ENCODE assay signal across 24 cellular contexts in the genomic region with DNA sequence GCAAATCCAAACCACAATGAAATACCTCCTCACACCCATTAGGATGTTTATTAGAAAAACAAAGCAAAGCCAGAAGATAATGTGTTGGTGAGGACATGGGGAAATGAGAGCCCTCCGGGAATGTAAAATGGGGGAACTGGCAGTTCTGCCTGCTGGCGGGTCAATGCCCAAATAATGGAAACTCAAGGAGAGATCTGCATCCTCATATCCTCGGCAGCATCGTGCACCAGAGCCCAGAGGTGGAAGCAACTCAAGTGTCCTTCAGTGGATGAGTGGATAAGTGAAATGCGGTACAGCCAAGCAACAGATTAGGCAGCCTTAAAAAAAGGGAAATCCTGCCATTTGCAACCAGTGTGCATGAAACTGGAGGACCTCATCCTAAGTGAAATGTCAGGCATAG.
"Had no signal": no experiment of that assay in that cellular context is flagged by ENCODE, and none has a peak within 500 bp of the region (broad histone marks: within the 10 kb centered on the region; RNA-seq: fewer than 3 reads in every experiment).

No MANE protein-coding gene starts in this region.

- H3K9me3 ChIP-seq: testis, uterus had no signal

- ATAC-seq: activated T-cell treated with anti-CD3 and anti-CD28 coated beads, Interleukin-2, amount 50 U/mL, for 72 hours; naive thymus-derived CD4-positive, alpha-beta T cell; stimulated activated memory B cell treated with anti-CD40 and anti-IgM and Interleukin-4, amounts not matched to agents 10 μg/mL and 1 μg/mL and 100 μg/mL, for 72 hours; WTC11 had no signal

- H3K4me3 Mint-ChIP-seq: activated naive CD4-positive, alpha-beta T cell treated with anti-CD3 and anti-CD28 coated beads for 36 hours; activated naive CD8-positive, alpha-beta T cell treated with anti-CD3 and anti-CD28 coated beads, Interleukin-2, amount 10 ng/mL, durations not matched to agents 7 days and 5 days; activated T-cell treated with anti-CD3 and anti-CD28 coated beads, Interleukin-2, amount 50 U/mL, for 72 hours; dendritic cell treated with granulocyte-macrophage colony-stimulating factor and Interleukin-4, amounts not matched to agents 40 ng/mL and 50 ng/mL, for 4 days; naive thymus-derived CD4-positive, alpha-beta T cell; neural crest cell; stimulated activated memory B cell treated with anti-CD40 and anti-IgM and Interleukin-4, amounts not matched to agents 10 μg/mL and 1 μg/mL and 100 μg/mL, for 72 hours; WTC11 had no signal

- H3K27ac Mint-ChIP-seq: activated naive CD4-positive, alpha-beta T cell treated with anti-CD3 and anti-CD28 coated beads for 36 hours; activated naive CD8-positive, alpha-beta T cell treated with anti-CD3 and anti-CD28 coated beads, Interleukin-2, amount 10 ng/mL, durations not matched to agents 7 days and 5 days; activated T-cell treated with anti-CD3 and anti-CD28 coated beads, Interleukin-2, amount 50 U/mL, for 72 hours; dendritic cell treated with granulocyte-macrophage colony-stimulating factor and Interleukin-4, amounts not matched to agents 40 ng/mL and 50 ng/mL, for 4 days; naive thymus-derived CD4-positive, alpha-beta T cell; stimulated activated memory B cell treated with anti-CD40 and anti-IgM and Interleukin-4, amounts not matched to agents 10 μg/mL and 1 μg/mL and 100 μg/mL, for 72 hours; WTC11 had no signal

- H3K4me1 Mint-ChIP-seq: activated naive CD8-positive, alpha-beta T cell treated with anti-CD3 and anti-CD28 coated beads, Interleukin-2, amount 10 ng/mL, durations not matched to agents 7 days and 5 days; stimulated activated memory B cell treated with anti-CD40 and anti-IgM and Interleukin-4, amounts not matched to agents 10 μg/mL and 1 μg/mL and 100 μg/mL, for 72 hours had no signal

- H3K36me3 ChIP-seq: sigmoid colon, uterus had no signal

- H3K27ac ChIP-seq: sigmoid colon, testis, uterus had no signal

- H3K36me3 Mint-ChIP-seq: activated naive CD8-positive, alpha-beta T cell treated with anti-CD3 and anti-CD28 coated beads, Interleukin-2, amount 10 ng/mL, durations not matched to agents 7 days and 5 days; naive thymus-derived CD4-positive, alpha-beta T cell; stimulated activated memory B cell treated with anti-CD40 and anti-IgM and Interleukin-4, amounts not matched to agents 10 μg/mL and 1 μg/mL and 100 μg/mL, for 72 hours; WTC11 had no signal

- H3K4me3 ChIP-seq: lung, sigmoid colon, smooth muscle cell, testis, uterus had no signal

- DNase-seq: activated effector memory CD4-positive, alpha-beta T cell treated with Interleukin-2 at 50 U/mL for 16 hours; activated naive CD4-positive, alpha-beta T cell treated with anti-CD3 and anti-CD28 coated beads for 36 hours; activated naive CD8-positive, alpha-beta T cell treated with anti-CD3 and anti-CD28 coated beads, Interleukin-2, amount 10 ng/mL, durations not matched to agents 7 days and 5 days; activated T-cell treated with anti-CD3 and anti-CD28 coated beads, Interleukin-2, amount 50 U/mL, for 72 hours; amniotic stem cell; effector CD4-positive, alpha-beta T cell; erythroblast; foreskin melanocyte; kidney; naive thymus-derived CD4-positive, alpha-beta T cell; occipital lobe; retina; sigmoid colon; stimulated activated CD4-positive, alpha-beta T cell treated with anti-CD3 and anti-CD28 coated beads, Interleukin-15, amount 100 ng/mL, for 24 hours; T1000; testis; trophoblast cell; uterus had no signal

- H3K9me3 Mint-ChIP-seq: activated naive CD4-positive, alpha-beta T cell treated with anti-CD3 and anti-CD28 coated beads for 36 hours; activated naive CD8-positive, alpha-beta T cell treated with anti-CD3 and anti-CD28 coated beads, Interleukin-2, amount 10 ng/mL, durations not matched to agents 7 days and 5 days; activated T-cell treated with anti-CD3 and anti-CD28 coated beads, Interleukin-2, amount 50 U/mL, for 72 hours had no signal

- H3K4me1 ChIP-seq: sigmoid colon, testis, uterus had no signal

- H3K27me3 ChIP-seq: testis, uterus had no signal
